ENCODE assay signal across 3 cellular contexts in the genomic region with DNA sequence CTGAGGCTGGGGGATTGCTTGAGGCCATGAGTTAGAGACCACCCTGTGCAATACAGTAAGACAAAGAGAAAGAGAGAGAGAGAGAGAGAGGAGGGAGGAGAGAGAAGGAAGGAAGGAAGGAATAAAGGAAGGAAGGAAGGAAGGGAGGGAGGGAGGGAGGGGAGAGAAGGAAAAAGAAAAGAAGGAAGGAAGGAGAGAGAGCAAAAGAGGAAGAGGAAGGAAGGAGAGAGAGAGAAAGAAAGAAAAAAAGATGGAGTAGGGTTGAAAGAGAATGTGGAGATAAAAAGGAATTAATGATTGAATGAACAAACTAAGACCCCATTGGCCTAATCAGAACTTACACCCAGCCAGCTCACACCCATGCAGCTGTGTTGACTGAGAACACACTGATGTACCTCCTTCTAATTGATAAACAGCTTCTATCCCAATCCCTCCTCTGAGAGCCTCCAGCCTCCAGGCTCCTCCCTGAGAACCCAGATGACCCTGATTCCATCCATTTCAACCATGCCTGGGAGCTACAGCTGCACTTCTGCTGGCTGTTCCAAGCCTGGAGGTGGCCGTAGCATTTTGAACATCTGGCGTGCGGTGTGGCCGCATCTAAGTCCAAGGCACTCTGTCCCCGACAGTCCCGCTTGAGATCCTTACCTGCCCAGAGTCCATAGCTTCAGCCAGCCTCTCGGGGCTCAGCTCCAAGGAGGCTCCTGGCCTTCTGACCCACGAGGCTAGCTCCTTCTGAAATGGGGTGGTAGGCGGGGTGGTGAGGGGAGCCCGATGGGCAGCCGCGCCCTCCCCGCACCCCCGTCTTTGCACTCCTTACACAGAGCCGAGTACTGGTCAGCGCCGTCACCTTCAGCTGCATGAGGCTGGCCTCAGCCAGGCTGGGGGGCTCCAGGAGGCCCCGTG.
TF ChIP-seq lines count a peak whose summit lies in the region.

No MANE protein-coding gene starts in this region.

TF ChIP-seq in HEK293, 187 proteins besides CTCF, POLR2A, EP300 and RAD21:
- TF ChIP-seq ZNF426 (tag by site-specific recombination; IDR thresholded peaks at IDR 0.05), result no peak
- TF ChIP-seq ZBTB17 (tag by site-specific recombination; IDR thresholded peaks at IDR 0.05), result peak; percentile 95
- no peak for TF ChIP-seq GFI1B (tag by site-specific recombination; IDR thresholded peaks at IDR 0.05)
- peak; percentile 85 for TF ChIP-seq ZNF366 (tag by site-specific recombination; conservative IDR thresholded peaks at IDR 0.05)
- 0 out of 2 replicates have a peak, but pooled peaks have one; percentile 19 for TF ChIP-seq PRDM1 (tag by site-specific recombination; IDR thresholded peaks at IDR 0.05)
- 0 out of 2 replicates have a peak, but pooled peaks have one; percentile 51 for TF ChIP-seq ZBTB7A (tag by site-specific recombination; IDR thresholded peaks at IDR 0.05; ENCODE audit: low read depth)
- TF ChIP-seq, protein P1, sequence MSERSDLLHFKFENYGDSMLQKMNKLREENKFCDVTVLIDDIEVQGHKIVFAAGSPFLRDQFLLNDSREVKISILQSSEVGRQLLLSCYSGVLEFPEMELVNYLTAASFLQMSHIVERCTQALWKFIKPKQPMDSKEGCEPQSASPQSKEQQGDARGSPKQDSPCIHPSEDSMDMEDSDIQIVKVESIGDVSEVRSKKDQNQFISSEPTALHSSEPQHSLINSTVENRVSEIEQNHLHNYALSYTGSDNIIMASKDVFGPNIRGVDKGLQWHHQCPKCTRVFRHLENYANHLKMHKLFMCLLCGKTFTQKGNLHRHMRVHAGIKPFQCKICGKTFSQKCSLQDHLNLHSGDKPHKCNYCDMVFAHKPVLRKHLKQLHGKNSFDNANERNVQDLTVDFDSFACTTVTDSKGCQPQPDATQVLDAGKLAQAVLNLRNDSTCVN (tag by site-specific recombination; optimal IDR thresholded peaks at IDR 0.05), result no peak
- TF ChIP-seq, protein P2, sequence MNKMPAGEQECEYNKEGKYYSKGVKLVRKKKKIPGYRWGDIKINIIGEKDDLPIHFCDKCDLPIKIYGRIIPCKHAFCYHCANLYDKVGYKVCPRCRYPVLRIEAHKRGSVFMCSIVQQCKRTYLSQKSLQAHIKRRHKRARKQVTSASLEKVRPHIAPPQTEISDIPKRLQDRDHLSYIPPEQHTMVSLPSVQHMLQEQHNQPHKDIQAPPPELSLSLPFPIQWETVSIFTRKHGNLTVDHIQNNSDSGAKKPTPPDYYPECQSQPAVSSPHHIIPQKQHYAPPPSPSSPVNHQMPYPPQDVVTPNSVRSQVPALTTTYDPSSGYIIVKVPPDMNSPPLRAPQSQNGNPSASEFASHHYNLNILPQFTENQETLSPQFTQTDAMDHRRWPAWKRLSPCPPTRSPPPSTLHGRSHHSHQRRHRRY (tag by site-specific recombination; IDR thresholded peaks at IDR 0.05), result no peak
- TF ChIP-seq ZFP3 (tag by site-specific recombination; IDR thresholded peaks at IDR 0.05; ENCODE audit: low read depth), result no peak
- no peak for TF ChIP-seq ZNF416 (tag by site-specific recombination; IDR thresholded peaks at IDR 0.05)
- TF ChIP-seq ZNF2 (tag by site-specific recombination; IDR thresholded peaks at IDR 0.05), result no peak

TF ChIP-seq in HepG2, 621 proteins besides CTCF, POLR2A, EP300 and RAD21 (continues in another document):
- TF ChIP-seq, protein P3, sequence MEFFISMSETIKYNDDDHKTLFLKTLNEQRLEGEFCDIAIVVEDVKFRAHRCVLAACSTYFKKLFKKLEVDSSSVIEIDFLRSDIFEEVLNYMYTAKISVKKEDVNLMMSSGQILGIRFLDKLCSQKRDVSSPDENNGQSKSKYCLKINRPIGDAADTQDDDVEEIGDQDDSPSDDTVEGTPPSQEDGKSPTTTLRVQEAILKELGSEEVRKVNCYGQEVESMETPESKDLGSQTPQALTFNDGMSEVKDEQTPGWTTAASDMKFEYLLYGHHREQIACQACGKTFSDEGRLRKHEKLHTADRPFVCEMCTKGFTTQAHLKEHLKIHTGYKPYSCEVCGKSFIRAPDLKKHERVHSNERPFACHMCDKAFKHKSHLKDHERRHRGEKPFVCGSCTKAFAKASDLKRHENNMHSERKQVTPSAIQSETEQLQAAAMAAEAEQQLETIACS (CRISPR knock-in tag; IDR thresholded peaks at IDR 0.05), result no peak
- TF ChIP-seq ZNF225 (CRISPR knock-in tag; IDR thresholded peaks at IDR 0.05) (peak; percentile 77; the same call in 1 of the 2 replicates), PHF20 (CRISPR knock-in tag; IDR thresholded peaks at IDR 0.05) (no peak), TAF15 (IDR thresholded peaks at IDR 0.05; ENCODE audit: low read depth, low read length, poor library complexity, severe bottlenecking) (peak; percentile 20), ARNTL (CRISPR knock-in tag; IDR thresholded peaks at IDR 0.05) (no peak), ARHGAP35 (CRISPR knock-in tag; IDR thresholded peaks at IDR 0.05; ENCODE audit: borderline replicate concordance) (no peak), NFKB2 (CRISPR knock-in tag; IDR thresholded peaks at IDR 0.05; ENCODE audit: borderline replicate concordance) (no peak; the same call in 1 of the 2 replicates), BRCA1 (CRISPR knock-in tag; IDR thresholded peaks at IDR 0.05) (no peak), HOXA3 (CRISPR knock-in tag; IDR thresholded peaks at IDR 0.05) (0 out of 2 replicates have a peak, but pooled peaks have one; percentile 23), ZNF136 (CRISPR knock-in tag; IDR thresholded peaks at IDR 0.05; ENCODE audit: low read depth) (no peak), KDM2A (CRISPR knock-in tag; IDR thresholded peaks at IDR 0.05; ENCODE audit: borderline replicate concordance, low read depth) (0 out of 2 replicates have a peak, but pooled peaks have one; percentile 19)
- TF ChIP-seq, protein P4, sequence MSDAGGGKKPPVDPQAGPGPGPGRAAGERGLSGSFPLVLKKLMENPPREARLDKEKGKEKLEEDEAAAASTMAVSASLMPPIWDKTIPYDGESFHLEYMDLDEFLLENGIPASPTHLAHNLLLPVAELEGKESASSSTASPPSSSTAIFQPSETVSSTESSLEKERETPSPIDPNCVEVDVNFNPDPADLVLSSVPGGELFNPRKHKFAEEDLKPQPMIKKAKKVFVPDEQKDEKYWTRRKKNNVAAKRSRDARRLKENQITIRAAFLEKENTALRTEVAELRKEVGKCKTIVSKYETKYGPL (CRISPR knock-in tag; IDR thresholded peaks at IDR 0.05), result no peak
- TF ChIP-seq, protein P5, sequence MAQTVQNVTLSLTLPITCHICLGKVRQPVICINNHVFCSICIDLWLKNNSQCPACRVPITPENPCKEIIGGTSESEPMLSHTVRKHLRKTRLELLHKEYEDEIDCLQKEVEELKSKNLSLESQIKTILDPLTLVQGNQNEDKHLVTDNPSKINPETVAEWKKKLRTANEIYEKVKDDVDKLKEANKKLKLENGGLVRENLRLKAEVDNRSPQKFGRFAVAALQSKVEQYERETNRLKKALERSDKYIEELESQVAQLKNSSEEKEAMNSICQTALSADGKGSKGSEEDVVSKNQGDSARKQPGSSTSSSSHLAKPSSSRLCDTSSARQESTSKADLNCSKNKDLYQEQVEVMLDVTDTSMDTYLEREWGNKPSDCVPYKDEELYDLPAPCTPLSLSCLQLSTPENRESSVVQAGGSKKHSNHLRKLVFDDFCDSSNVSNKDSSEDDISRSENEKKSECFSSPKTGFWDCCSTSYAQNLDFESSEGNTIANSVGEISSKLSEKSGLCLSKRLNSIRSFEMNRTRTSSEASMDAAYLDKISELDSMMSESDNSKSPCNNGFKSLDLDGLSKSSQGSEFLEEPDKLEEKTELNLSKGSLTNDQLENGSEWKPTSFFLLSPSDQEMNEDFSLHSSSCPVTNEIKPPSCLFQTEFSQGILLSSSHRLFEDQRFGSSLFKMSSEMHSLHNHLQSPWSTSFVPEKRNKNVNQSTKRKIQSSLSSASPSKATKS (CRISPR knock-in tag; IDR thresholded peaks at IDR 0.05), result no peak

TF ChIP-seq in GM12891, 5 proteins besides CTCF, POLR2A, EP300 and RAD21:
- no peak for TF ChIP-seq PAX5 (IDR thresholded peaks at IDR 0.05; ENCODE audit: insufficient read depth, low read length, severe bottlenecking)
- TF ChIP-seq POU2F2 (IDR thresholded peaks at IDR 0.05; ENCODE audit: low read depth, low read length), result no peak
- no peak for TF ChIP-seq POLR2AphosphoS5 (IDR thresholded peaks at IDR 0.05; ENCODE audit: low read depth, low read length)
- TF ChIP-seq TAF1 (IDR thresholded peaks at IDR 0.05; ENCODE audit: low read depth, low read length), result no peak
- TF ChIP-seq SPI1 (IDR thresholded peaks at IDR 0.05; ENCODE audit: low read depth, low read length), result no peak
